8 cellular contexts compared by ENCODE assay signal in genomic region chr6:17281497-17282481, GRCh38. TPM values are rescaled to one million over a fixed set of nuclear protein-coding genes. Genes with fewer than 3 reads are reported as not detected.
DNase-seq lines count a peak whose midpoint lies in the region; ATAC-seq and TF ChIP-seq lines count a peak whose summit lies in the region.

No MANE protein-coding gene starts in this region.

- POLR2A ChIA-PET in AG04450 (lab: Yijun Ruan, JAX): interaction anchor here (0.5 to 1.1 kb wide), 2 partner anchors 23 to 43 kb away, joined by 3 to 7 read pairs; no protein-coding TSS in a partner anchor

- CTCF ChIA-PET in AG04450 (lab: Charles Lee): interaction anchor here (0.9 to 1.5 kb wide), 2 partner anchors 50 to 302 kb away, joined by 8 read pairs; no protein-coding TSS in a partner anchor

- no peak for DNase-seq in AG04450 (ENCODE audit: low read depth, low spot score)
- no peak for DNase-seq in HFF-Myc (ENCODE audit: extremely low read depth, low read depth)
- peak in 1 of 2 donors; percentile 66 for DNase-seq in ascending aorta (ENCODE audit: low spot score in 2 of 2)
- peak; percentile 55 for DNase-seq in iPS-NIHi11 (ENCODE audit: low spot score)
- no peak for DNase-seq in skeletal muscle cell (ENCODE audit: low read depth)
- DNase-seq in Karpas-422: no peak
- no peak for DNase-seq in NCI-H187 (lab: John Stamatoyannopoulos, UW)

- TF ChIP-seq CTCF in AG04450 (IDR thresholded peaks at IDR 0.05; ENCODE audit: low read depth, low read length) (no peak), HFF-Myc (IDR thresholded peaks at IDR 0.05; ENCODE audit: low read depth, low read length, missing control alignments) (no peak), ascending aorta (IDR thresholded peaks at IDR 0.05) (peak in 1 of 3 experiments; percentile 0)

- H3K27me3 ChIP-seq in AG04450 (ENCODE audit: control insufficient read depth, insufficient read depth, low read length): no peaks in the 10 kb centered on the region
- no peaks in the 10 kb centered on the region for H3K27me3 ChIP-seq in ascending aorta
- H3K27me3 ChIP-seq in Karpas-422 (ENCODE audit: low read length): no peaks in the 10 kb centered on the region

- no peak for ATAC-seq in HG03039 (IDR thresholded peaks at IDR 0.05; ENCODE audit: unreplicated experiment)

- H3K79me2 ChIP-seq in Karpas-422 (ENCODE audit: low read length): no peaks in the 10 kb centered on the region

- no peak overlapping the region for H2AFZ ChIP-seq in Karpas-422 (ENCODE audit: low read length)

- H4K20me1 ChIP-seq in Karpas-422 (ENCODE audit: insufficient read depth, low read depth, low read length): no peaks in the 10 kb centered on the region

- no peak overlapping the region for H3K4me2 ChIP-seq in Karpas-422 (ENCODE audit: low read depth, low read length, poor library complexity, severe bottlenecking)

- no peaks in the 10 kb centered on the region for H3K9me2 ChIP-seq in Karpas-422 (replicated peaks; ENCODE audit: insufficient read depth, low read length)

- H3K9ac ChIP-seq in Karpas-422 (ENCODE audit: low read length): no peak overlapping the region

- H3K4me3 ChIP-seq in AG04450 (ENCODE audit: low read depth, low read length) (peak overlapping the region; percentile 91), HFF-Myc (replicated peaks; ENCODE audit: low read depth, low read length) (peak overlapping the region; percentile 64), ascending aorta (peak overlapping the region; percentile 82 to 97), skeletal muscle cell (ENCODE audit: low read depth, low read length) (peak overlapping the region; percentile 84), Karpas-422 (ENCODE audit: low read length) (no peak overlapping the region)

- H3K27ac ChIP-seq in AG04450 (ENCODE audit: low read depth, low read length) (peak overlapping the region; percentile 25), ascending aorta (peak overlapping the region; percentile 48 to 91), Karpas-422 (ENCODE audit: low read length) (no peak overlapping the region)

- H3K36me3 ChIP-seq in ascending aorta: no peaks in the 10 kb centered on the region
- H3K36me3 ChIP-seq in Karpas-422 (ENCODE audit: insufficient read depth, low read length): no peaks in the 10 kb centered on the region

- peaks cover 0 to 3% of the 10 kb centered on the region in 2 donors for H3K4me1 ChIP-seq in ascending aorta
- H3K4me1 ChIP-seq in Karpas-422 (ENCODE audit: low read length): no peaks in the 10 kb centered on the region

- intact Hi-C loops in ascending aorta (cut with DNase I): loop anchor here (2.0 to 5.0 kb wide), 3 partner anchors 69 to 301 kb away; partner anchors contain the start of gene CAP2

- H3K9me3 ChIP-seq in AG04450 (ENCODE audit: control insufficient read depth, insufficient read depth, low read length) (no peaks in the 10 kb centered on the region; the same call in 1 of the 2 replicates), ascending aorta (no peaks in the 10 kb centered on the region), Karpas-422 (ENCODE audit: low read length) (no peaks in the 10 kb centered on the region)

RNA-seq across cellular contexts. Expression of gene RBM24, which starts 0.6 kb away (rescaled TPM):
- polyA plus RNA-seq in AG04450 (2011; rRNA removed): 9.1 and 11.3 TPM in 2 replicates
- polyA minus RNA-seq in AG04450 (2011; rRNA and poly(A)+ RNA removed): 17.4 and 24.8 TPM in 2 replicates
- total RNA-seq in ascending aorta: 5.4 TPM
- not detected in 2 replicates for total RNA-seq in Karpas-422 (2014; rRNA removed; shearing (Covaris generic); ENCODE audit: low replicate concordance)
